Comparison of ENCODE assay signal across 11 cellular contexts in genomic region chr20:35404614-35405259, GRCh38. TPM values are rescaled to one million over a fixed set of nuclear protein-coding genes. Genes with fewer than 3 reads are reported as not detected.
DNase-seq lines count a peak whose midpoint lies in the region; ATAC-seq, FAIRE-seq and TF ChIP-seq lines count a peak whose summit lies in the region.
"Had no signal": no experiment of that assay in that cellular context is flagged by ENCODE, and none has a peak within 500 bp of the region (broad histone marks: within the 10 kb centered on the region; RNA-seq: fewer than 3 reads in every experiment).

No MANE protein-coding gene starts in this region.

- CTCF ChIA-PET in activated CD8-positive, alpha-beta memory T cell treated with anti-CD3 and anti-CD28 coated beads, Interleukin-2, amount 10 ng/mL, durations not matched to agents 7 days and 5 days (lab: Charles Lee), result interaction anchor here (1.1 kb wide), 1 partner anchor 43 kb away, joined by 4 read pairs; no protein-coding TSS in a partner anchor
- CTCF ChIA-PET in Panc1 (lab: Charles Lee), result no interaction called here

- in situ Hi-C loops in Panc1 (cut with HindIII; ENCODE audit: low pct_unique_long_range_greater_than_20kb, low sequenced_read_pairs), result no loop called here

- peak overlapping the region; percentile 60 for H3K27ac Mint-ChIP-seq in activated CD8-positive, alpha-beta memory T cell treated with anti-CD3 and anti-CD28 coated beads, Interleukin-2, amount 10 ng/mL, durations not matched to agents 7 days and 5 days

- TF ChIP-seq CTCF in Panc1 (IDR thresholded peaks at IDR 0.05), result no peak

- no peaks in the 10 kb centered on the region for H3K9me3 Mint-ChIP-seq in activated CD8-positive, alpha-beta memory T cell treated with anti-CD3 and anti-CD28 coated beads, Interleukin-2, amount 10 ng/mL, durations not matched to agents 7 days and 5 days (ENCODE audit: low read depth)

- no peak overlapping the region for H3K4me3 ChIP-seq in Panc1 (ENCODE audit: low read depth in 2 of 2, low read length in 2 of 2)
- peak overlapping the region in 1 of 2 donors; percentile 7 for H3K4me3 ChIP-seq in small intestine (ENCODE audit: low read depth in 1 of 2, low read length in 2 of 2)

- POLR2A ChIA-PET in Panc1 (lab: Charles Lee), result no interaction called here

- peak; percentile 49 for DNase-seq in activated CD8-positive, alpha-beta memory T cell treated with anti-CD3 and anti-CD28 coated beads, Interleukin-2, amount 10 ng/mL, durations not matched to agents 7 days and 5 days
- no peak for DNase-seq in activated CD8-positive, alpha-beta memory T cell treated with anti-CD3 and anti-CD28 coated beads for 24 hours
- DNase-seq in Panc1 (ENCODE audit: low read depth, low spot score) (no peak), small intestine (peak; percentile 6), left lobe of liver (ENCODE audit: low spot score) (no peak), SW480 (ENCODE audit: low spot score) (no peak)
- DNase-seq in stimulated activated CD4-positive, alpha-beta T cell treated with anti-CD3 and anti-CD28 coated beads, Interleukin-4, amount 100 ng/mL, for 1 hour, result no peak
- DNase-seq: stimulated activated CD4-positive, alpha-beta T cell treated with anti-CD3 and anti-CD28 coated beads, Interleukin-12 subunit alpha, Interleukin-12 subunit beta, amount 100 ng/mL, for 4 hours had no signal

- intact Hi-C loops in Panc1 (cut with micrococcal nuclease; ENCODE audit: unreplicated experiment), result no loop called here

- H3K4me1 ChIP-seq in Panc1 (ENCODE audit: control insufficient read depth, insufficient read depth, low read length) (no peaks in the 10 kb centered on the region), small intestine (ENCODE audit: control insufficient read depth in 2 of 2, insufficient read depth in 1 of 2, low read depth in 1 of 2, low read length in 1 of 2) (no peaks in the 10 kb centered on the region)

- peak; percentile 97 for ATAC-seq in activated CD8-positive, alpha-beta memory T cell treated with anti-CD3 and anti-CD28 coated beads, Interleukin-2, amount 10 ng/mL, durations not matched to agents 7 days and 5 days
- ATAC-seq in HG02798 (IDR thresholded peaks at IDR 0.05; ENCODE audit: poor library complexity, unreplicated experiment) (peak; percentile 52), Panc1 (no peak), left lobe of liver (no peak)

- TSS peak; percentile 6 for BruUV-seq in Panc1 (replicated peaks; lab: Mats Ljungman, UMichigan)

- H3K4me1 Mint-ChIP-seq in activated CD8-positive, alpha-beta memory T cell treated with anti-CD3 and anti-CD28 coated beads, Interleukin-2, amount 10 ng/mL, durations not matched to agents 7 days and 5 days, result peaks cover 34% of the 10 kb centered on the region

- peaks cover 3% of the 10 kb centered on the region; the same call in 1 of the 2 replicates for H3K36me3 ChIP-seq in Panc1 (ENCODE audit: control insufficient read depth, insufficient read depth, low read length)
- H3K36me3 ChIP-seq in small intestine (ENCODE audit: control insufficient read depth in 2 of 2, insufficient read depth in 2 of 2, low read length in 2 of 2), result peaks cover 2 to 6% of the 10 kb centered on the region in 2 donors

- H3K36me3 Mint-ChIP-seq in activated CD8-positive, alpha-beta memory T cell treated with anti-CD3 and anti-CD28 coated beads, Interleukin-2, amount 10 ng/mL, durations not matched to agents 7 days and 5 days, result peaks cover 48% of the 10 kb centered on the region

- no peak overlapping the region for H3K4me3 Mint-ChIP-seq in activated CD8-positive, alpha-beta memory T cell treated with anti-CD3 and anti-CD28 coated beads, Interleukin-2, amount 10 ng/mL, durations not matched to agents 7 days and 5 days

- 71 to 84% (median 77%) methylated on average over 4 of the region's 4 CpGs for WGBS in small intestine, 3 donors

- no peaks in the 10 kb centered on the region for H3K27me3 Mint-ChIP-seq in activated CD8-positive, alpha-beta memory T cell treated with anti-CD3 and anti-CD28 coated beads, Interleukin-2, amount 10 ng/mL, durations not matched to agents 7 days and 5 days

- no peak for FAIRE-seq in small intestine (lab: Jason Lieb, UNC)
- FAIRE-seq: TTC549 had no signal

- H3K27ac ChIP-seq in Panc1 (ENCODE audit: low read length) (peak overlapping the region; percentile 34), small intestine (ENCODE audit: low read depth in 1 of 2, low read length in 1 of 2) (no peak overlapping the region)

- H3K27me3 ChIP-seq in Panc1 (ENCODE audit: control insufficient read depth, insufficient read depth, low read length), result no peaks in the 10 kb centered on the region
- H3K27me3 ChIP-seq in small intestine (ENCODE audit: control insufficient read depth in 2 of 2, insufficient read depth in 2 of 2, low read length in 2 of 2), result no peaks in the 10 kb centered on the region

- H3K9me3 ChIP-seq in Panc1 (ENCODE audit: control insufficient read depth, insufficient read depth, low read depth, low read length) (peaks cover 3% of the 10 kb centered on the region; the same call in 1 of the 2 replicates), small intestine (ENCODE audit: control insufficient read depth, low read depth) (no peaks in the 10 kb centered on the region)

RNA-seq across cellular contexts. Expression of gene UQCC1, which starts 7.0 kb away (rescaled TPM):
- 10 to 100 TPM; 64.5 to 73.1 TPM for total RNA-seq in activated CD8-positive, alpha-beta memory T cell treated with anti-CD3 and anti-CD28 coated beads, Interleukin-2, amount 10 ng/mL, durations not matched to agents 7 days and 5 days
- total RNA-seq in Panc1 (2021; ENCODE audit: unreplicated experiment) (58.6 TPM), left lobe of liver (43.6 TPM)
- 37.5 TPM for polyA plus RNA-seq in Panc1 (2012; ENCODE audit: insufficient read length)
- polyA plus RNA-seq in small intestine, result 10 to 100 TPM; 19.7 to 35.9 (median 24.2) TPM

RNA-seq across cellular contexts. Expression of gene GDF5, which starts 33.3 kb away (rescaled TPM):
- total RNA-seq in activated CD8-positive, alpha-beta memory T cell treated with anti-CD3 and anti-CD28 coated beads, Interleukin-2, amount 10 ng/mL, durations not matched to agents 7 days and 5 days, result under 1 TPM in 1 of 2 experiments, not detected in 1; 0.12 TPM
- total RNA-seq in Panc1 (2021; ENCODE audit: unreplicated experiment), result 0.26 TPM
- polyA plus RNA-seq in Panc1 (2012; ENCODE audit: insufficient read length), result 0.24 TPM
- polyA plus RNA-seq in small intestine, result under 1 TPM in 1 of 3 donors, not detected in 2; 0.07 TPM
- total RNA-seq in left lobe of liver, result not detected
- total RNA-seq: A673 had no signal

RNA-seq across cellular contexts. Expression of gene CEP250, which starts 50.7 kb away (rescaled TPM):
- total RNA-seq in activated CD8-positive, alpha-beta memory T cell treated with anti-CD3 and anti-CD28 coated beads, Interleukin-2, amount 10 ng/mL, durations not matched to agents 7 days and 5 days, result 10 to 100 TPM; 68.6 to 86.9 TPM
- 82.5 TPM for total RNA-seq in Panc1 (2021; ENCODE audit: unreplicated experiment)
- polyA plus RNA-seq in Panc1 (2012; ENCODE audit: insufficient read length), result 61.0 TPM
- polyA plus RNA-seq in small intestine, result 10 to 100 TPM in 1 of 3 donors, 1 to 10 TPM in 2; 3.0 to 11.4 (median 6.3) TPM
- 14.6 TPM for total RNA-seq in left lobe of liver

Comparison
In these comparisons a context has a peak if more than half of its experiments do, and no peak if none do; other contexts are left out.
1. DNase-seq: peak in activated CD8-positive, alpha-beta memory T cell treated with anti-CD3 and anti-CD28 coated beads, Interleukin-2, amount 10 ng/mL, durations not matched to agents 7 days and 5 days (single experiment) and small intestine (single experiment); none in activated CD8-positive, alpha-beta memory T cell treated with anti-CD3 and anti-CD28 coated beads for 24 hours (single experiment), Panc1 (single experiment), stimulated activated CD4-positive, alpha-beta T cell treated with anti-CD3 and anti-CD28 coated beads, Interleukin-4, amount 100 ng/mL, for 1 hour (single experiment), left lobe of liver (single experiment) and SW480 (single experiment).
2. ATAC-seq: peak in activated CD8-positive, alpha-beta memory T cell treated with anti-CD3 and anti-CD28 coated beads, Interleukin-2, amount 10 ng/mL, durations not matched to agents 7 days and 5 days (single experiment) and HG02798 (single experiment); none in Panc1 (single experiment) and left lobe of liver (single experiment).